Comparison of ENCODE assay signal across 13 cellular contexts in genomic region chr2:223901311-223901710, GRCh38.
"Had no signal": no experiment of that assay in that cellular context is flagged by ENCODE, and none has a peak within 500 bp of the region (broad histone marks: within the 10 kb centered on the region; RNA-seq: fewer than 3 reads in every experiment).

No MANE protein-coding gene starts in this region.

- H3K9me3 Mint-ChIP-seq: activated T-helper 2 cell treated with anti-CD3 and anti-CD28 coated beads, Interferon-gamma antibody, Interleukin-2, Interleukin-4, amounts not matched to agents 10 μg/mL and 5 μg/mL and 100 μg/mL, durations not matched to agents 14 hours and 24 hours and 36 hours; naive thymus-derived CD8-positive, alpha-beta T cell had no signal

- H3K27ac Mint-ChIP-seq: activated T-helper 2 cell treated with anti-CD3 and anti-CD28 coated beads, Interferon-gamma antibody, Interleukin-2, Interleukin-4, amounts not matched to agents 10 μg/mL and 5 μg/mL and 100 μg/mL, durations not matched to agents 14 hours and 24 hours and 36 hours had no signal

- H3K4me3 Mint-ChIP-seq: naive thymus-derived CD8-positive, alpha-beta T cell had no signal

- H3K27me3 Mint-ChIP-seq: naive thymus-derived CD8-positive, alpha-beta T cell had no signal

- DNase-seq: activated CD4-positive, alpha-beta T cell treated with anti-CD3 and anti-CD28 coated beads, Interleukin-2, amount 50 U/mL, for 1 hour; activated CD4-positive, CD25-positive, alpha-beta regulatory T cell; activated naive CD4-positive, alpha-beta T cell treated with anti-CD3 and anti-CD28 coated beads, Interleukin-2, amount 50 U/mL, for 16 hours; cerebellar nuclear complex; cortex of kidney; heart left ventricle; left ventricle myocardium inferior; mucosa of descending colon; naive thymus-derived CD8-positive, alpha-beta T cell; stimulated activated CD4-positive, alpha-beta T cell treated with anti-CD3 and anti-CD28 coated beads, Interleukin-4, amount 100 ng/mL, for 1 hour; upper lobe of right lung had no signal

- ATAC-seq: heart left ventricle; naive thymus-derived CD8-positive, alpha-beta T cell; sciatic nerve had no signal
